8 cellular contexts compared by ENCODE assay signal in the genomic region with DNA sequence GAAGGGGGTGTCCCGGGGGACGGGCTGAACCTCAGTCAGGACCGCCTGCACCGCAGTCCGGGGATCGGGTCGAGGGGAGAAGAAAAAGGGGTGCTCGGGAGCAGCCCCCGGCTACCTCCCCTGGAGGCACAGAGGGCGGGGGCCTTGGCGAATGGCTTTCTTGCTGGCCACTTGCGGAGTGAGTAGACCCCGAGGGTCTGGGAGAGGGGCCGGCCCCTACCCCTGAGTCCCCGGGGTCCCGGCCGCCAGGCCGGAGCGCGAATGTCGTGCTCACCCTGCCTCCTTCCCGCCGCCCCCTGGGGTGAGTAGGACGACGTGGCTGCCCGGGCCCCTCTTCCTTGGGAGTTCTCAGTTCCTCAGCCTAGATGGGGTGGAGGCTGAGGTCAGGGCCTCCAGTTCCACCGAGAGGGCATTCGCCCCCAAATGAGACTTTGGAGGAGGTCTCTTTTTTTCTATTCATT.
DNase-seq lines count a peak whose midpoint lies in the region; ATAC-seq and TF ChIP-seq lines count a peak whose summit lies in the region.

No MANE protein-coding gene starts in this region.

- H3K4me3 Mint-ChIP-seq in activated naive CD4-positive, alpha-beta T cell treated with anti-CD3 and anti-CD28 coated beads, Interleukin-2, amount 50 U/mL, for 24 hours, result peak overlapping the region; percentile 92
- peak overlapping the region; percentile 92 for H3K4me3 Mint-ChIP-seq in natural killer cell

- DNase-seq in activated naive CD4-positive, alpha-beta T cell (lab: John Stamatoyannopoulos, UW), result no peak
- peak; percentile 61 for DNase-seq in RKO (ENCODE audit: low spot score)
- no peak for DNase-seq in epithelial cell of proximal tubule (ENCODE audit: low read depth)
- DNase-seq in natural killer cell, result no peak
- DNase-seq in epidermal melanocyte (ENCODE audit: insufficient read length, low spot score), result no peak
- DNase-seq in GDM1 (lab: John Stamatoyannopoulos, UW), result no peak

- peak overlapping the region; percentile 97 for H3K27ac Mint-ChIP-seq in activated naive CD4-positive, alpha-beta T cell treated with anti-CD3 and anti-CD28 coated beads, Interleukin-2, amount 50 U/mL, for 24 hours
- H3K27ac Mint-ChIP-seq in natural killer cell, result peak overlapping the region; percentile 83 to 90

- ATAC-seq in HG02943 (IDR thresholded peaks at IDR 0.05; ENCODE audit: low read depth, unreplicated experiment) (peak; percentile 30), natural killer cell (peak; percentile 5 to 8 (median 8))

- intact Hi-C loops in natural killer cell (cut with micrococcal nuclease), result loop anchor here (2.0 kb wide), 1 partner anchor 149 kb away; a partner anchor contains a TSS

- H3K36me3 Mint-ChIP-seq in activated naive CD4-positive, alpha-beta T cell treated with anti-CD3 and anti-CD28 coated beads, Interleukin-2, amount 50 U/mL, for 24 hours, result no peaks in the 10 kb centered on the region
- no peaks in the 10 kb centered on the region for H3K36me3 Mint-ChIP-seq in natural killer cell

- H3K27me3 Mint-ChIP-seq in activated naive CD4-positive, alpha-beta T cell treated with anti-CD3 and anti-CD28 coated beads, Interleukin-2, amount 50 U/mL, for 24 hours, result no peaks in the 10 kb centered on the region
- no peaks in the 10 kb centered on the region for H3K27me3 Mint-ChIP-seq in natural killer cell (ENCODE audit: low read depth in 2 of 2)

- no peaks in the 10 kb centered on the region for H3K9me3 Mint-ChIP-seq in activated naive CD4-positive, alpha-beta T cell treated with anti-CD3 and anti-CD28 coated beads, Interleukin-2, amount 50 U/mL, for 24 hours
- no peaks in the 10 kb centered on the region for H3K9me3 Mint-ChIP-seq in natural killer cell

- peaks cover 53% of the 10 kb centered on the region for H3K4me1 Mint-ChIP-seq in activated naive CD4-positive, alpha-beta T cell treated with anti-CD3 and anti-CD28 coated beads, Interleukin-2, amount 50 U/mL, for 24 hours
- H3K4me1 Mint-ChIP-seq in natural killer cell, result peaks cover 23 to 39% of the 10 kb centered on the region in 2 donors

- TF ChIP-seq CTCF in epithelial cell of proximal tubule (conservative IDR thresholded peaks at IDR 0.05; ENCODE audit: low read depth, low read length), result no peak
- no peak for TF ChIP-seq CTCF in natural killer cell (IDR thresholded peaks at IDR 0.05)

- H3K4me3 ChIP-seq in epithelial cell of proximal tubule (ENCODE audit: low read depth, low read length), result peak overlapping the region; percentile 82
